In genomic region chr10:102112210-102112817, GRCh38 we compare ENCODE assay signal across 1 cellular context.
TF ChIP-seq lines count a peak whose summit lies in the region.

No MANE protein-coding gene starts in this region.

TF ChIP-seq in HepG2, 621 proteins besides CTCF, POLR2A, EP300 and RAD21:
- TF ChIP-seq, protein P1, sequence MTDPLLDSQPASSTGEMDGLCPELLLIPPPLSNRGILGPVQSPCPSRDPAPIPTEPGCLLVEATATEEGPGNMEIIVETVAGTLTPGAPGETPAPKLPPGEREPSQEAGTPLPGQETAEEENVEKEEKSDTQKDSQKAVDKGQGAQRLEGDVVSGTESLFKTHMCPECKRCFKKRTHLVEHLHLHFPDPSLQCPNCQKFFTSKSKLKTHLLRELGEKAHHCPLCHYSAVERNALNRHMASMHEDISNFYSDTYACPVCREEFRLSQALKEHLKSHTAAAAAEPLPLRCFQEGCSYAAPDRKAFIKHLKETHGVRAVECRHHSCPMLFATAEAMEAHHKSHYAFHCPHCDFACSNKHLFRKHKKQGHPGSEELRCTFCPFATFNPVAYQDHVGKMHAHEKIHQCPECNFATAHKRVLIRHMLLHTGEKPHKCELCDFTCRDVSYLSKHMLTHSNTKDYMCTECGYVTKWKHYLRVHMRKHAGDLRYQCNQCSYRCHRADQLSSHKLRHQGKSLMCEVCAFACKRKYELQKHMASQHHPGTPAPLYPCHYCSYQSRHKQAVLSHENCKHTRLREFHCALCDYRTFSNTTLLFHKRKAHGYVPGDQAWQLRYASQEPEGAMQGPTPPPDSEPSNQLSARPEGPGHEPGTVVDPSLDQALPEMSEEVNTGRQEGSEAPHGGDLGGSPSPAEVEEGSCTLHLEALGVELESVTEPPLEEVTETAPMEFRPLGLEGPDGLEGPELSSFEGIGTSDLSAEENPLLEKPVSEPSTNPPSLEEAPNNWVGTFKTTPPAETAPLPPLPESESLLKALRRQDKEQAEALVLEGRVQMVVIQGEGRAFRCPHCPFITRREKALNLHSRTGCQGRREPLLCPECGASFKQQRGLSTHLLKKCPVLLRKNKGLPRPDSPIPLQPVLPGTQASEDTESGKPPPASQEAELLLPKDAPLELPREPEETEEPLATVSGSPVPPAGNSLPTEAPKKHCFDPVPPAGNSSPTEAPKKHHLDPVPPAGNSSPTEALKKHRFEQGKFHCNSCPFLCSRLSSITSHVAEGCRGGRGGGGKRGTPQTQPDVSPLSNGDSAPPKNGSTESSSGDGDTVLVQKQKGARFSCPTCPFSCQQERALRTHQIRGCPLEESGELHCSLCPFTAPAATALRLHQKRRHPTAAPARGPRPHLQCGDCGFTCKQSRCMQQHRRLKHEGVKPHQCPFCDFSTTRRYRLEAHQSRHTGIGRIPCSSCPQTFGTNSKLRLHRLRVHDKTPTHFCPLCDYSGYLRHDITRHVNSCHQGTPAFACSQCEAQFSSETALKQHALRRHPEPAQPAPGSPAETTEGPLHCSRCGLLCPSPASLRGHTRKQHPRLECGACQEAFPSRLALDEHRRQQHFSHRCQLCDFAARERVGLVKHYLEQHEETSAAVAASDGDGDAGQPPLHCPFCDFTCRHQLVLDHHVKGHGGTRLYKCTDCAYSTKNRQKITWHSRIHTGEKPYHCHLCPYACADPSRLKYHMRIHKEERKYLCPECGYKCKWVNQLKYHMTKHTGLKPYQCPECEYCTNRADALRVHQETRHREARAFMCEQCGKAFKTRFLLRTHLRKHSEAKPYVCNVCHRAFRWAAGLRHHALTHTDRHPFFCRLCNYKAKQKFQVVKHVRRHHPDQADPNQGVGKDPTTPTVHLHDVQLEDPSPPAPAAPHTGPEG (CRISPR knock-in tag; IDR thresholded peaks at IDR 0.05), result no peak
- TF ChIP-seq ZNF629 (CRISPR knock-in tag; conservative IDR thresholded peaks at IDR 0.05) (peak; percentile 89), CHD4 (IDR thresholded peaks at IDR 0.05; ENCODE audit: borderline replicate concordance, low read length) (peak; percentile 63; the same call in 1 of the 2 replicates), KDM1A (CRISPR knock-in tag; IDR thresholded peaks at IDR 0.05) (0 out of 2 replicates have a peak, but pooled peaks have one; percentile 18)
